In the genomic region with DNA sequence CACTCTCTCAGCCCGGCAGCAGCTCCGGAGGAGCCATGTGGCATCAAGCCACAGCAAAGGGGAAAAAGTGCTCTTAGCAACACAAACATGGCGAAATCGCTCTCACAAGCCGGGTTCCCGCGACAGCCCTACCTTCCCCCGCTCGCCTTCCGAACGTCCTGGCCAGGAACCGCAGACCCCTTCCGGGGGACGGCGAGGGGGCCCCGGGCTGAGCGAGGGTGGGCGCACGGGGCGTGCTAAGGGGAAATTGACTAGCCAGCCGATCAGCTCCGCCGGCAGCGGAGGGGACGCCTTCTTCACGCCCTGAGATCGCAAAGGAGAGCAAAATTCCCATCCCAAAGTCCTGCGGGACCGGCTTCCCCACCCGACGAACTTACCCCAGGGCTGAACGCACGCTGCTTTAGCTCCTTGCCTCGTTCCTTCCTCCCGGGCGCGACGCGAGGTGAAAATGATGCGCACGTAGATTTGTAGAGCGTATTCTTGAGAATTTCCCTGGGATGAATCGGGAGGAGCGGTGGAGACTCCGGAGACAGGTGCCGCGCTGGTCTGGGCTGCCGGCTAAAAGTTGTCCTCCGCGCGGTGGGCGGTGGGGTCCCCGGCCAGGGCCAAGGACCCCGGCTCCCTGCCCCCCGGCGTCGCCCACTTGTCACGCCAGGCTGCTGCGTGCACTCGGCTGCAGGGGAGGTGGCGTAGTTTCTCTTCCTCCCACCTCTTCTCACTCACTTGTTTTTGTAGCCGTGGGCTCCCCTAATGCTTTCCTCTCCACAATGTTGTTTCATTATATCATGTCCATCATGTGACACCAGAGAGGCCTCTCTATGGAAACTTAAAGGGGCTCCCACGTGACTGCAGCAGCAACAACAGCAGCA, we compare ENCODE assay signal across 8 cellular contexts.
DNase-seq lines count a peak whose midpoint lies in the region; ATAC-seq and TF ChIP-seq lines count a peak whose summit lies in the region.

No MANE protein-coding gene starts in this region.

- peak overlapping the region; percentile 95 to 100 (median 99) for H3K27ac Mint-ChIP-seq in CD4-positive, alpha-beta memory T cell
- H3K27ac Mint-ChIP-seq in endothelial cell (ENCODE audit: unreplicated experiment): peak overlapping the region; percentile 87

- TF ChIP-seq CTCF in endothelial cell (IDR thresholded peaks at IDR 0.05; ENCODE audit: unreplicated experiment): no peak

- H3K9me3 ChIP-seq in CD4-positive, alpha-beta memory T cell (ENCODE audit: control insufficient read depth in 1 of 2, low read length in 2 of 2): no peaks in the 10 kb centered on the region

- H3K27me3 Mint-ChIP-seq in CD4-positive, alpha-beta memory T cell: peaks cover 0 to 1% of the 10 kb centered on the region in 2 donors
- H3K27me3 Mint-ChIP-seq in endothelial cell (ENCODE audit: unreplicated experiment): peaks cover 27% of the 10 kb centered on the region

- peak overlapping the region; percentile 84 to 99 (median 98) for H3K4me3 Mint-ChIP-seq in CD4-positive, alpha-beta memory T cell
- H3K4me3 Mint-ChIP-seq in endothelial cell (ENCODE audit: unreplicated experiment): peak overlapping the region; percentile 97

- H3K36me3 Mint-ChIP-seq in CD4-positive, alpha-beta memory T cell: peaks cover 19 to 47% of the 10 kb centered on the region in 2 donors
- no peaks in the 10 kb centered on the region for H3K36me3 Mint-ChIP-seq in endothelial cell (ENCODE audit: low read depth, unreplicated experiment)

- peak; percentile 84 to 91 (median 88) for DNase-seq in CD4-positive, alpha-beta memory T cell
- DNase-seq in NOMO-1 (lab: John Stamatoyannopoulos, UW; ENCODE audit: unreplicated experiment in 2 of 2) (peak; percentile 14 to 58), endothelial cell (ENCODE audit: low spot score) (peak; percentile 41), middle frontal gyrus (ENCODE audit: extremely low spot score, low spot score) (peak; percentile 66)
- DNase-seq in activated CD8-positive, alpha-beta memory T cell treated with anti-CD3 and anti-CD28 coated beads, Interleukin-2, amount 50 U/mL, for 4 hours: peak; percentile 68
- DNase-seq in stimulated activated CD8-positive, alpha-beta memory T cell treated with anti-CD3 and anti-CD28 coated beads, Interleukin-4, amount 100 ng/mL, for 24 hours (ENCODE audit: low read depth): peak; percentile 62

- no peaks in the 10 kb centered on the region for H3K27me3 ChIP-seq in CD4-positive, alpha-beta memory T cell (ENCODE audit: insufficient read depth, low read length)

- ATAC-seq in GM19328 (IDR thresholded peaks at IDR 0.05; ENCODE audit: unreplicated experiment) (peak; percentile 44), HG03457 (IDR thresholded peaks at IDR 0.05; ENCODE audit: unreplicated experiment) (peak; percentile 33)

- H3K4me1 ChIP-seq in CD4-positive, alpha-beta memory T cell (ENCODE audit: insufficient read depth, low read length): peaks cover 61% of the 10 kb centered on the region

- peaks cover 0 to 4% (median 0%) of the 10 kb centered on the region in 8 donors for H3K9me3 Mint-ChIP-seq in CD4-positive, alpha-beta memory T cell
- no peaks in the 10 kb centered on the region for H3K9me3 Mint-ChIP-seq in endothelial cell (ENCODE audit: unreplicated experiment)

- POLR2A ChIA-PET in CD4-positive, alpha-beta memory T cell (lab: Charles Lee; ENCODE audit: partially characterized antibody): interaction anchor here (0.6 to 9.5 kb wide), 23 partner anchors 8 to 220 kb away, joined by 3 to 176 read pairs (median 5); partner anchors contain the start of gene MKLN1

- peak overlapping the region; percentile 99 for H3K27ac ChIP-seq in CD4-positive, alpha-beta memory T cell (ENCODE audit: low read depth, low read length)

- CTCF ChIA-PET in CD4-positive, alpha-beta memory T cell (lab: Charles Lee; ENCODE audit: partially characterized antibody): interaction anchor here (1.3 to 1.9 kb wide), 4 partner anchors 42 to 210 kb away, joined by 5 to 6 read pairs (median 5); no protein-coding TSS in a partner anchor

- no peaks in the 10 kb centered on the region for H3K36me3 ChIP-seq in CD4-positive, alpha-beta memory T cell (ENCODE audit: insufficient read depth, low read length)

- peak overlapping the region; percentile 26 to 98 for H3K4me3 ChIP-seq in CD4-positive, alpha-beta memory T cell (ENCODE audit: low read length in 2 of 2)

- intact Hi-C loops in CD4-positive, alpha-beta memory T cell (cut with micrococcal nuclease): loop anchor here (1.0 to 10.0 kb wide), 11 partner anchors 35 to 220 kb away; partner anchors contain the start of gene MKLN1

- H3K4me1 Mint-ChIP-seq in CD4-positive, alpha-beta memory T cell: peaks cover 47 to 84% (median 57%) of the 10 kb centered on the region in 4 donors
- H3K4me1 Mint-ChIP-seq in endothelial cell (ENCODE audit: unreplicated experiment): peaks cover 30% of the 10 kb centered on the region

Comparison
In these comparisons a context has a peak if more than half of its experiments do, and no peak if none do; other contexts are left out.
1. Peak in every context shown above with its lines: DNase-seq, ATAC-seq, H3K4me3 ChIP-seq and H3K27ac ChIP-seq.
2. DNase-seq: peak in every context shown above with its lines; median percentile 88 in CD4-positive, alpha-beta memory T cell; 68 in activated CD8-positive, alpha-beta memory T cell treated with anti-CD3 and anti-CD28 coated beads, Interleukin-2, amount 50 U/mL, for 4 hours; 66 in middle frontal gyrus; 62 in stimulated activated CD8-positive, alpha-beta memory T cell treated with anti-CD3 and anti-CD28 coated beads, Interleukin-4, amount 100 ng/mL, for 24 hours; 41 in endothelial cell; 36 in NOMO-1.